In genomic region chr4:115491686-115492085, GRCh38 we compare ENCODE assay signal across 29 cellular contexts.
"Had no signal": no experiment of that assay in that cellular context is flagged by ENCODE, and none has a peak within 500 bp of the region (broad histone marks: within the 10 kb centered on the region; RNA-seq: fewer than 3 reads in every experiment).

No MANE protein-coding gene starts in this region.

- H3K9me3 ChIP-seq: ovary, right lobe of liver, testis, thyroid gland, transverse colon, upper lobe of left lung, vagina had no signal

- H3K9ac ChIP-seq: neural progenitor cell had no signal

- H3K27ac ChIP-seq: lower lobe of right lung, neural progenitor cell, ovary, right atrium auricular region, right lobe of liver, testis, thyroid gland, transverse colon, upper lobe of left lung, vagina had no signal

- H3K4me1 ChIP-seq: lower lobe of right lung, right atrium auricular region, right lobe of liver, testis, thyroid gland, transverse colon, upper lobe of left lung, vagina had no signal

- H2AFZ ChIP-seq: neural progenitor cell had no signal

- H3K27me3 ChIP-seq: neural progenitor cell, ovary, right atrium auricular region, right lobe of liver, testis, thyroid gland, transverse colon, upper lobe of left lung, vagina had no signal

- ATAC-seq: left cardiac atrium; left lobe of liver; left ventricle myocardium superior; lower lobe of right lung; natural killer cell; right lobe of liver; stimulated activated memory B cell treated with anti-CD40 and anti-IgM and Interleukin-4, amounts not matched to agents 10 μg/mL and 1 μg/mL and 100 μg/mL, for 72 hours; stimulated activated naive CD8-positive, alpha-beta T cell treated with anti-CD3 and anti-CD28 coated beads, Interleukin-15, amount 100 ng/mL, for 72 hours had no signal

- H3K4me3 ChIP-seq: lower lobe of right lung, neural progenitor cell, ovary, right atrium auricular region, right lobe of liver, smooth muscle cell, testis, thyroid gland, transverse colon, upper lobe of left lung, vagina had no signal

- DNase-seq: hippocampal formation; kidney glomerular epithelial cell; left cardiac atrium; left ventricle myocardium superior; lower lobe of right lung; mammary epithelial cell; mesendoderm; naive B cell; natural killer cell; nephron progenitor cell; ovary; right lobe of liver; stimulated activated CD4-positive, alpha-beta T cell treated with anti-CD3 and anti-CD28 coated beads, Interleukin-1b, Interleukin-23, amount 100 ng/mL, for 48 hours; stimulated activated CD4-positive, alpha-beta T cell treated with anti-CD3 and anti-CD28 coated beads, Interleukin-2, amount 100 ng/mL, for 48 hours; stimulated activated CD4-positive, alpha-beta T cell treated with anti-CD3 and anti-CD28 coated beads, Interleukin-4, amount 100 ng/mL, for 4 hours; stimulated activated CD8-positive, alpha-beta memory T cell treated with anti-CD3 and anti-CD28 coated beads, Interleukin-4, amount 100 ng/mL, for 48 hours; stimulated activated naive CD4-positive, alpha-beta T cell treated with Interleukin-2 at 50 U/mL for 16 hours; stimulated activated naive CD8-positive, alpha-beta T cell treated with anti-CD3 and anti-CD28 coated beads, Interleukin-15, amount 100 ng/mL, for 72 hours; substantia nigra; testis; thyroid gland; transverse colon; upper lobe of left lung had no signal

- H3K4me2 ChIP-seq: neural progenitor cell, smooth muscle cell had no signal

- H3K36me3 ChIP-seq: lower lobe of right lung, neural progenitor cell, ovary, right atrium auricular region, right lobe of liver, thyroid gland, transverse colon, upper lobe of left lung, vagina had no signal
